8 cellular contexts compared by ENCODE assay signal in genomic region chr14:67240168-67240932, GRCh38.
A peak's percentile ranks its signal among the peaks of the same experiment; 100 is the strongest.
DNase-seq lines count a peak whose midpoint lies in the region; ATAC-seq lines count a peak whose summit lies in the region.

No MANE protein-coding gene starts in this region.

- peaks cover 10% of the 10 kb centered on the region; the same call in 1 of the 2 replicates for H3K4me1 ChIP-seq in HUES48 (ENCODE audit: control insufficient read depth, insufficient read depth, low read length)

- peak overlapping the region; percentile 66 for H3K9ac ChIP-seq in HUES48 (ENCODE audit: low read depth, low read length)

- H3K36me3 ChIP-seq in HUES48 (ENCODE audit: control insufficient read depth, insufficient read depth, low read length): no peaks in the 10 kb centered on the region

- H3K27me3 ChIP-seq in HUES48 (ENCODE audit: control insufficient read depth, insufficient read depth, low read length) (peaks cover 14% of the 10 kb centered on the region), layer of hippocampus (ENCODE audit: control insufficient read depth, insufficient read depth, low read length) (no peaks in the 10 kb centered on the region)

- H3K4me3 ChIP-seq in HUES48 (ENCODE audit: low read depth, low read length): peak overlapping the region; percentile 95

- peak in 11 of 14 donors; percentile 31 to 69 (median 57) for DNase-seq in C1 segment of cervical spinal cord (lab: John Stamatoyannopoulos, UW)
- DNase-seq in T-helper 9 cell: peak; percentile 21
- peak; percentile 13 to 25 for DNase-seq in stimulated activated CD4-positive, alpha-beta T cell treated with anti-CD3 and anti-CD28 coated beads, Interleukin-2, amount 100 ng/mL, for 48 hours
- no peak for DNase-seq in cortex of kidney (lab: John Stamatoyannopoulos, UW)

- H3K27ac ChIP-seq in HUES48 (ENCODE audit: low read depth, low read length) (peak overlapping the region; percentile 99), cingulate gyrus (ENCODE audit: low read depth, low read length) (peak overlapping the region; percentile 87), layer of hippocampus (ENCODE audit: low read depth, low read length) (peak overlapping the region; percentile 53)

- peak; percentile 5 for ATAC-seq in GM19397 (IDR thresholded peaks at IDR 0.05; ENCODE audit: unreplicated experiment)

- H3K9me3 ChIP-seq in HUES48 (ENCODE audit: control insufficient read depth, insufficient read depth, low read length): no peaks in the 10 kb centered on the region
